24 cellular contexts compared by ENCODE assay signal in the genomic region with DNA sequence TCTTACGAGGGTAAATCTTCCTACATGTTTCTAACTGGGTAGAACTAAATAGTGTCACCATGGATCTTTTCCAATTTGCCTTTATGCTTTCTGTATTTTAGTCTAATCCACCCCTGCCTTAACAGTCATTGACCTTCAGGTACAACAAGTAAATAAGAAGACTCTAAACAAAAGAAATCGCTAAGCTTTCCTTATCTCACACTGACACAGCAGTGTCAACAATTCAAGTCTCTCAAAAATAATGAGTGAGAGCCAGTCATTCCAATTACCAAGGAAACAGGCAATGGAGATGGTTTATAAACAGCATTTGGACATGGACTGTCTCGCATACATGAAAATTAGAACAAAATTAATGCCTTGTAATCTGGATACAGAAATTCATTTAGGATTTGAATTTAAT.
DNase-seq lines count a peak whose midpoint lies in the region; ATAC-seq, FAIRE-seq and TF ChIP-seq lines count a peak whose summit lies in the region.
"Had no signal": no experiment of that assay in that cellular context is flagged by ENCODE, and none has a peak within 500 bp of the region (broad histone marks: within the 10 kb centered on the region; RNA-seq: fewer than 3 reads in every experiment).

No MANE protein-coding gene starts in this region.

- H3K36me3 Mint-ChIP-seq in mesothelial cell of epicardium = no peaks in the 10 kb centered on the region

- peak overlapping the region; percentile 13 for H3K27ac Mint-ChIP-seq in mesothelial cell of epicardium
- H3K27ac Mint-ChIP-seq: B cell, HFFc6, IgD-negative memory B cell had no signal

- H3K9me3 ChIP-seq in pancreas = no peaks in the 10 kb centered on the region

- H3K4me3 Mint-ChIP-seq in mesothelial cell of epicardium = no peak overlapping the region
- H3K4me3 Mint-ChIP-seq: B cell, HFFc6, IgD-negative memory B cell had no signal

- peaks cover 27% of the 10 kb centered on the region for H3K4me1 Mint-ChIP-seq in mesothelial cell of epicardium
- H3K4me1 Mint-ChIP-seq: B cell, IgD-negative memory B cell had no signal

- POLR2A ChIA-PET in HEK293T (lab: Yijun Ruan, JAX) = no interaction called here

- H3K27me3 ChIP-seq in pancreas = no peaks in the 10 kb centered on the region

- TF ChIP-seq CTCF in mesothelial cell of epicardium (IDR thresholded peaks at IDR 0.05; ENCODE audit: unreplicated experiment) (no peak), pancreas (IDR thresholded peaks at IDR 0.05) (no peak)

- no peaks in the 10 kb centered on the region for H3K9me3 Mint-ChIP-seq in mesothelial cell of epicardium
- H3K9me3 Mint-ChIP-seq: IgD-negative memory B cell had no signal

- no peak overlapping the region for H3K27ac ChIP-seq in pancreas
- H3K27ac ChIP-seq: SK-N-MC had no signal

- CTCF ChIA-PET in HEK293T (lab: Yijun Ruan, JAX) = no interaction called here

- 44 to 55% methylated on average over 3 of the region's 3 CpGs for WGBS in pancreas, 2 donors

- FAIRE-seq in pancreas (lab: Jason Lieb, UNC) = no peak
- FAIRE-seq: H54, RCC 7860 had no signal

- no peaks in the 10 kb centered on the region for H3K27me3 Mint-ChIP-seq in mesothelial cell of epicardium (ENCODE audit: low read depth)
- H3K27me3 Mint-ChIP-seq: B cell, IgD-negative memory B cell had no signal

- peak; percentile 19 for DNase-seq in DMS79 treated with DMSO at 0.1 percent for 48 hours (lab: John Stamatoyannopoulos, UW)
- no peak for DNase-seq in DMS79 (lab: John Stamatoyannopoulos, UW)
- DNase-seq in HEK293T (ENCODE audit: extremely low spot score) = no peak
- peak; percentile 14 for DNase-seq in NCI-H774 (lab: John Stamatoyannopoulos, UW)
- DNase-seq in mesothelial cell of epicardium (ENCODE audit: low spot score in 2 of 2, unreplicated experiment in 2 of 2) = no peak
- DNase-seq in Kasumi-1 (lab: John Stamatoyannopoulos, UW) = no peak
- DNase-seq in pancreas = no peak
- DNase-seq in SIG-M5 treated with dmso at 0.1 percent for 504 hours (lab: John Stamatoyannopoulos, UW; ENCODE audit: unreplicated experiment) = no peak
- DNase-seq: DMS153; HFFc6; Karpas-422; MM.1S; NCI-H1105 treated with DMSO at 0.1 percent for 48 hours; NCI-H187; NCI-H2171 treated with DMSO at 0.1 percent for 48 hours; NCI-H446; NCI-H526 treated with DMSO at 0.1 percent for 48 hours; NK-92 treated with Interleukin-12 subunit alpha and Interleukin-12 subunit beta, amount 100 ng/mL, for 24 hours had no signal

- no peaks in the 10 kb centered on the region for H3K36me3 ChIP-seq in pancreas

- no peak overlapping the region for H3K4me3 ChIP-seq in pancreas
- H3K4me3 ChIP-seq: SK-N-MC had no signal

- no peaks in the 10 kb centered on the region for H3K4me1 ChIP-seq in pancreas

- intact Hi-C loops in pancreas (cut with DNase I) = no loop called here

- no peak for ATAC-seq in pancreas
- ATAC-seq: Right ventricle myocardium inferior had no signal

TF ChIP-seq in HEK293T, 16 proteins besides CTCF, POLR2A, EP300 and RAD21:
- TF ChIP-seq PKNOX1 (IDR thresholded peaks at IDR 0.05) = 0 out of 2 replicates have a peak, but pooled peaks have one; percentile 9
- no peak for TF ChIP-seq LEF1 (IDR thresholded peaks at IDR 0.05; ENCODE audit: borderline replicate concordance)

Comparison
In these comparisons a context has a peak if more than half of its experiments do, and no peak if none do; other contexts are left out.
1. DNase-seq: peak in DMS79 treated with DMSO at 0.1 percent for 48 hours (single experiment) and NCI-H774 (single experiment); none in DMS79 (single experiment), HEK293T (single experiment), mesothelial cell of epicardium (0 of 2), Kasumi-1 (0 of 2), pancreas (0 of 6) and SIG-M5 treated with dmso at 0.1 percent for 504 hours (single experiment).